In the genomic region with DNA sequence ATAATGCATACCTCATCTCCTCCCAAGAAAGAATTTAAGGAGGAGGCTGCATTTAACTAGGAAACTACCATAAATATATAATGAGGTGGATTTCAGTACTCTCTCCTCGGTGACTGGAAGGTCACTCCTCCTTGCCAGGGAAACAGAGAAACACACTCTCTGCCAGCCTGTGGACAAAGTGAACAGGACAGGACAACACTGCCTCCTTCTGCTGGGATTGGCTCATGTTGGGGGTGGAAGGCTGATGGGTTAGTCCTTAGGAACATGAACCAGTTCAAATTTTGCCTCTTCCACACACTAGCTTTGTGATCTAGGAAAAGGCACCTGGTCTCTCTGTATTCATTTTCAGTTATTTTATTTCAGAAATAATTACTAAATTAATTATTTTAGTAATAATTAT, we compare ENCODE assay signal across 10 cellular contexts. TPM values are rescaled to one million over a fixed set of nuclear protein-coding genes. Genes with fewer than 3 reads are reported as not detected.
DNase-seq lines count a peak whose midpoint lies in the region; ATAC-seq and TF ChIP-seq lines count a peak whose summit lies in the region.
"Had no signal": no experiment of that assay in that cellular context is flagged by ENCODE, and none has a peak within 500 bp of the region (broad histone marks: within the 10 kb centered on the region; RNA-seq: fewer than 3 reads in every experiment).

No MANE protein-coding gene starts in this region.

- no peaks in the 10 kb centered on the region for H3K36me3 ChIP-seq in testis (ENCODE audit: low read depth, missing control alignments)

- H3K27me3 ChIP-seq in testis, result no peaks in the 10 kb centered on the region

- intact Hi-C loops in cardiac septum (cut with DNase I), result no loop called here
- intact Hi-C loops in testis (cut with DNase I; ENCODE audit: low total_unique reads), result no loop called here

- no peaks in the 10 kb centered on the region for H3K4me1 ChIP-seq in testis

- POLR2A ChIA-PET in HEK293T (lab: Yijun Ruan, JAX), result no interaction called here

- no peaks in the 10 kb centered on the region for H3K36me3 Mint-ChIP-seq in stimulated activated naive B cell treated with anti-CD40 and anti-IgM and Interleukin-4, amounts not matched to agents 10 μg/mL and 1 μg/mL and 100 μg/mL, for 72 hours

- WGBS in testis, 2 donors, result 41 to 62% methylated on average over 1 of the region's 1 CpG

- no peak overlapping the region for H3K4me3 ChIP-seq in testis

- DNase-seq in HEK293T (ENCODE audit: extremely low spot score), result peak; percentile 21
- DNase-seq in cardiac septum (ENCODE audit: low spot score), result peak; percentile 79
- peak; percentile 56 for DNase-seq in testis
- DNase-seq in HuH-7 (ENCODE audit: low spot score), result no peak
- DNase-seq in stimulated activated naive B cell treated with anti-CD40 and anti-IgM and Interleukin-4, amounts not matched to agents 10 μg/mL and 1 μg/mL and 100 μg/mL, for 72 hours, result no peak
- no peak for DNase-seq in NCI-H187 (lab: John Stamatoyannopoulos, UW)
- DNase-seq: activated B cell treated with CpG ODN at 0.5 μM for 24 hours; NCI-H2081 treated with DMSO at 0.1 percent for 48 hours; stimulated activated CD4-positive, alpha-beta T cell treated with anti-CD3 and anti-CD28 coated beads, Interleukin-2, amount 100 ng/mL, for 48 hours had no signal

- no peak for TF ChIP-seq POLR2A in testis (IDR thresholded peaks at IDR 0.05)

- peak in 1 of 3 experiments; percentile 19 for TF ChIP-seq CTCF in testis (IDR thresholded peaks at IDR 0.05)

- H3K4me1 Mint-ChIP-seq in stimulated activated naive B cell treated with anti-CD40 and anti-IgM and Interleukin-4, amounts not matched to agents 10 μg/mL and 1 μg/mL and 100 μg/mL, for 72 hours, result peaks cover 3 to 4% of the 10 kb centered on the region in 2 donors
- H3K4me1 Mint-ChIP-seq: activated B cell treated with CpG ODN at 0.5 μM for 24 hours had no signal

- H3K9me3 Mint-ChIP-seq in stimulated activated naive B cell treated with anti-CD40 and anti-IgM and Interleukin-4, amounts not matched to agents 10 μg/mL and 1 μg/mL and 100 μg/mL, for 72 hours, result no peaks in the 10 kb centered on the region
- H3K9me3 Mint-ChIP-seq: activated B cell treated with CpG ODN at 0.5 μM for 24 hours had no signal

- peak; percentile 76 for ATAC-seq in SK-N-SH treated with all-trans-retinoic acid at 6 μM for 48 hours
- ATAC-seq in stimulated activated naive B cell treated with anti-CD40 and anti-IgM and Interleukin-4, amounts not matched to agents 10 μg/mL and 1 μg/mL and 100 μg/mL, for 72 hours (replicated peaks), result no peak

- H3K4me3 Mint-ChIP-seq in stimulated activated naive B cell treated with anti-CD40 and anti-IgM and Interleukin-4, amounts not matched to agents 10 μg/mL and 1 μg/mL and 100 μg/mL, for 72 hours, result no peak overlapping the region
- H3K4me3 Mint-ChIP-seq: activated B cell treated with CpG ODN at 0.5 μM for 24 hours had no signal

- H3K9me3 ChIP-seq in testis, result no peaks in the 10 kb centered on the region

- H3K27ac ChIP-seq in testis, result no peak overlapping the region

- CTCF ChIA-PET in HEK293T (lab: Yijun Ruan, JAX), result interaction anchor here (0.6 to 0.9 kb wide), 2 partner anchors 24 to 114 kb away, joined by 4 read pairs; no protein-coding TSS in a partner anchor

- H3K27me3 Mint-ChIP-seq in stimulated activated naive B cell treated with anti-CD40 and anti-IgM and Interleukin-4, amounts not matched to agents 10 μg/mL and 1 μg/mL and 100 μg/mL, for 72 hours, result peaks cover 0 to 4% of the 10 kb centered on the region in 2 donors
- H3K27me3 Mint-ChIP-seq: activated B cell treated with CpG ODN at 0.5 μM for 24 hours had no signal

- no peak overlapping the region for H3K27ac Mint-ChIP-seq in stimulated activated naive B cell treated with anti-CD40 and anti-IgM and Interleukin-4, amounts not matched to agents 10 μg/mL and 1 μg/mL and 100 μg/mL, for 72 hours
- H3K27ac Mint-ChIP-seq: activated B cell treated with CpG ODN at 0.5 μM for 24 hours had no signal

TF ChIP-seq in HEK293T, 16 proteins besides CTCF, POLR2A, EP300 and RAD21:
- TF ChIP-seq NFRKB (IDR thresholded peaks at IDR 0.05) (no peak), FOXM1 (IDR thresholded peaks at IDR 0.05; ENCODE audit: borderline replicate concordance) (no peak), SP1 (IDR thresholded peaks at IDR 0.05) (no peak), FOXA1 (IDR thresholded peaks at IDR 0.05) (no peak)
- TF ChIP-seq, protein P1, sequence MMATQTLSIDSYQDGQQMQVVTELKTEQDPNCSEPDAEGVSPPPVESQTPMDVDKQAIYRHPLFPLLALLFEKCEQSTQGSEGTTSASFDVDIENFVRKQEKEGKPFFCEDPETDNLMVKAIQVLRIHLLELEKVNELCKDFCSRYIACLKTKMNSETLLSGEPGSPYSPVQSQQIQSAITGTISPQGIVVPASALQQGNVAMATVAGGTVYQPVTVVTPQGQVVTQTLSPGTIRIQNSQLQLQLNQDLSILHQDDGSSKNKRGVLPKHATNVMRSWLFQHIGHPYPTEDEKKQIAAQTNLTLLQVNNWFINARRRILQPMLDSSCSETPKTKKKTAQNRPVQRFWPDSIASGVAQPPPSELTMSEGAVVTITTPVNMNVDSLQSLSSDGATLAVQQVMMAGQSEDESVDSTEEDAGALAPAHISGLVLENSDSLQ (IDR thresholded peaks at IDR 0.05), result no peak

TF ChIP-seq in SK-N-SH treated with all-trans-retinoic acid at 6 μM for 48 hours, 23 proteins besides CTCF, POLR2A, EP300 and RAD21 (continues in another document):
- TF ChIP-seq CSDC2 (CRISPR knock-in tag; IDR thresholded peaks at IDR 0.05) (no peak), ESRRG (CRISPR knock-in tag; IDR thresholded peaks at IDR 0.05) (no peak), SNAI2 (CRISPR knock-in tag; IDR thresholded peaks at IDR 0.05) (no peak), PPARA (CRISPR knock-in tag; IDR thresholded peaks at IDR 0.05; ENCODE audit: borderline replicate concordance) (no peak), ZNF565 (CRISPR knock-in tag; conservative IDR thresholded peaks at IDR 0.05; ENCODE audit: low read depth) (no peak), BACH2 (CRISPR knock-in tag; IDR thresholded peaks at IDR 0.05; ENCODE audit: borderline replicate concordance) (no peak), ZNF8 (CRISPR knock-in tag; IDR thresholded peaks at IDR 0.05) (no peak), ZC3H10 (CRISPR knock-in tag; IDR thresholded peaks at IDR 0.05) (no peak), ZFP30 (CRISPR knock-in tag; IDR thresholded peaks at IDR 0.05) (no peak), RARB (CRISPR knock-in tag; IDR thresholded peaks at IDR 0.05) (no peak), OSR1 (CRISPR knock-in tag; IDR thresholded peaks at IDR 0.05) (no peak)
- TF ChIP-seq, protein P2, sequence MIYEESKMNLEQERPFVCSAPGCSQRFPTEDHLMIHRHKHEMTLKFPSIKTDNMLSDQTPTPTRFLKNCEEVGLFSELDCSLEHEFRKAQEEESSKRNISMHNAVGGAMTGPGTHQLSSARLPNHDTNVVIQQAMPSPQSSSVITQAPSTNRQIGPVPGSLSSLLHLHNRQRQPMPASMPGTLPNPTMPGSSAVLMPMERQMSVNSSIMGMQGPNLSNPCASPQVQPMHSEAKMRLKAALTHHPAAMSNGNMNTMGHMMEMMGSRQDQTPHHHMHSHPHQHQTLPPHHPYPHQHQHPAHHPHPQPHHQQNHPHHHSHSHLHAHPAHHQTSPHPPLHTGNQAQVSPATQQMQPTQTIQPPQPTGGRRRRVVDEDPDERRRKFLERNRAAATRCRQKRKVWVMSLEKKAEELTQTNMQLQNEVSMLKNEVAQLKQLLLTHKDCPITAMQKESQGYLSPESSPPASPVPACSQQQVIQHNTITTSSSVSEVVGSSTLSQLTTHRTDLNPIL (CRISPR knock-in tag; IDR thresholded peaks at IDR 0.05; ENCODE audit: low read depth), result no peak
- TF ChIP-seq, protein P3, sequence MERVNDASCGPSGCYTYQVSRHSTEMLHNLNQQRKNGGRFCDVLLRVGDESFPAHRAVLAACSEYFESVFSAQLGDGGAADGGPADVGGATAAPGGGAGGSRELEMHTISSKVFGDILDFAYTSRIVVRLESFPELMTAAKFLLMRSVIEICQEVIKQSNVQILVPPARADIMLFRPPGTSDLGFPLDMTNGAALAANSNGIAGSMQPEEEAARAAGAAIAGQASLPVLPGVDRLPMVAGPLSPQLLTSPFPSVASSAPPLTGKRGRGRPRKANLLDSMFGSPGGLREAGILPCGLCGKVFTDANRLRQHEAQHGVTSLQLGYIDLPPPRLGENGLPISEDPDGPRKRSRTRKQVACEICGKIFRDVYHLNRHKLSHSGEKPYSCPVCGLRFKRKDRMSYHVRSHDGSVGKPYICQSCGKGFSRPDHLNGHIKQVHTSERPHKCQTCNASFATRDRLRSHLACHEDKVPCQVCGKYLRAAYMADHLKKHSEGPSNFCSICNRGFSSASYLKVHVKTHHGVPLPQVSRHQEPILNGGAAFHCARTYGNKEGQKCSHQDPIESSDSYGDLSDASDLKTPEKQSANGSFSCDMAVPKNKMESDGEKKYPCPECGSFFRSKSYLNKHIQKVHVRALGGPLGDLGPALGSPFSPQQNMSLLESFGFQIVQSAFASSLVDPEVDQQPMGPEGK (CRISPR knock-in tag; IDR thresholded peaks at IDR 0.05; ENCODE audit: borderline replicate concordance), result no peak
- TF ChIP-seq, protein P4, sequence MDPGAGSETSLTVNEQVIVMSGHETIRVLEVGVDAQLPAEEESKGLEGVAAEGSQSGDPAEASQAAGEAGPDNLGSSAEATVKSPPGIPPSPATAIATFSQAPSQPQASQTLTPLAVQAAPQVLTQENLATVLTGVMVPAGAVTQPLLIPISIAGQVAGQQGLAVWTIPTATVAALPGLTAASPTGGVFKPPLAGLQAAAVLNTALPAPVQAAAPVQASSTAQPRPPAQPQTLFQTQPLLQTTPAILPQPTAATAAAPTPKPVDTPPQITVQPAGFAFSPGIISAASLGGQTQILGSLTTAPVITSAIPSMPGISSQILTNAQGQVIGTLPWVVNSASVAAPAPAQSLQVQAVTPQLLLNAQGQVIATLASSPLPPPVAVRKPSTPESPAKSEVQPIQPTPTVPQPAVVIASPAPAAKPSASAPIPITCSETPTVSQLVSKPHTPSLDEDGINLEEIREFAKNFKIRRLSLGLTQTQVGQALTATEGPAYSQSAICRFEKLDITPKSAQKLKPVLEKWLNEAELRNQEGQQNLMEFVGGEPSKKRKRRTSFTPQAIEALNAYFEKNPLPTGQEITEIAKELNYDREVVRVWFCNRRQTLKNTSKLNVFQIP (CRISPR knock-in tag; IDR thresholded peaks at IDR 0.05; ENCODE audit: borderline replicate concordance, low read depth), result no peak

RNA-seq across cellular contexts. Expression of a gene that starts 50.6 kb away (rescaled TPM):
- 19.9 TPM for total RNA-seq in cardiac septum
- total RNA-seq in testis, result 10 to 100 TPM; 16.2 to 27.1 TPM
- 15.2 TPM for polyA plus RNA-seq in testis (ENCODE audit: insufficient read depth, low read depth, low replicate concordance)

Comparison
In these comparisons a context has a peak if more than half of its experiments do, and no peak if none do; other contexts are left out.
1. DNase-seq: peak in HEK293T (single experiment), cardiac septum (single experiment) and testis (single experiment); none in HuH-7 (single experiment), stimulated activated naive B cell treated with anti-CD40 and anti-IgM and Interleukin-4, amounts not matched to agents 10 μg/mL and 1 μg/mL and 100 μg/mL, for 72 hours (single experiment) and NCI-H187 (0 of 2).